In the genomic region with DNA sequence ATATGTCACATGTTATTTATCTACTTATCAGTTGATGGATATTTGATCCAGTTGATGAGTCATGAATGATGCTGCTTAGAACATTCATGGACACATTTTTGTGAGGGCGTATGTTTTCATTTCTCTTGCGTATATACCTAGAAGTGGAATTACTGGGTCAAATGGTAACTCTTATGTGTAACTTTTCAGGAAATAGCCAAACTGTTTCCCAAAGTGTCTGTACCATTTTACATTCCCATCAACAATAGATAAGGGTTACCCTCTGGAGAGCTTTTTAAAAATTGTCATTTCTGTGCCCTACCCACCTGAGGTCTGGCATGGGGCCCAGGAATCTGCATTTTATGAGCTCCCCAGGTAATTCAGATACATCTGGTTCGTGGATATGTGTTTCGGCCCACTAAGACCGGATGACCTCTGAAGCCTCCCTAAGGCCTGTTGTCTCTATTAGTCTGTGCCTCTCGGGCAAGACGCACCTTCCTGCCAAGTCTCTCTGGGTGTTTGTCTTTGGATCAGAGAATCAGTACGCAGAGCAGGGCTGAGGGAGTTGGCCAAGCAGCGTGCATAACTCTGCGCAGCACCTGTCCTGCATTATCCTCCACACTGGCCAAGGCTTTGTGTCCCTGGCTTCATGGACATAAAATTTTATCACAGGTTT, we compare ENCODE assay signal across 13 cellular contexts.
A peak's percentile ranks its signal among the peaks of the same experiment; 100 is the strongest.
DNase-seq lines count a peak whose midpoint lies in the region; ATAC-seq, FAIRE-seq and TF ChIP-seq lines count a peak whose summit lies in the region.
"Had no signal": no experiment of that assay in that cellular context is flagged by ENCODE, and none has a peak within 500 bp of the region (broad histone marks: within the 10 kb centered on the region; RNA-seq: fewer than 3 reads in every experiment).

No MANE protein-coding gene starts in this region.

- TF ChIP-seq RAD21 in liver (IDR thresholded peaks at IDR 0.05) (no peak), HepG2 (CRISPR knock-in tag; IDR thresholded peaks at IDR 0.05) (no peak)

- H3K36me3 Mint-ChIP-seq in activated naive CD8-positive, alpha-beta T cell treated with anti-CD3 and anti-CD28 coated beads, Interleukin-2, amount 50 U/mL, for 24 hours (ENCODE audit: low read depth): no peaks in the 10 kb centered on the region

- H3K27ac Mint-ChIP-seq in activated naive CD8-positive, alpha-beta T cell treated with anti-CD3 and anti-CD28 coated beads, Interleukin-2, amount 50 U/mL, for 24 hours: no peak overlapping the region
- H3K27ac Mint-ChIP-seq: dendritic cell treated with granulocyte-macrophage colony-stimulating factor and Interleukin-4, amounts not matched to agents 40 ng/mL and 50 ng/mL, for 4 days; T-helper 2 cell treated with Interferon-gamma antibody and Interleukin-4, amounts not matched to agents 5 μg/mL and 100 μg/mL, for 36 hours had no signal

- no peaks in the 10 kb centered on the region for H3K79me2 ChIP-seq in HepG2 (ENCODE audit: insufficient read depth, low read length)
- H3K79me2 ChIP-seq: parathyroid adenoma had no signal

- H3K36me3 ChIP-seq in liver (ENCODE audit: control insufficient read depth in 4 of 4, insufficient read depth in 3 of 4, low read depth in 1 of 4, low read length in 3 of 4) (no peaks in the 10 kb centered on the region), HepG2 (replicated peaks in 1 of 2; ENCODE audit: control insufficient read depth in 1 of 2, insufficient read depth in 2 of 2, low read length in 2 of 2) (no peaks in the 10 kb centered on the region), bronchial epithelial cell (ENCODE audit: control insufficient read depth, insufficient read depth, low read length) (no peaks in the 10 kb centered on the region), right lobe of liver (no peaks in the 10 kb centered on the region)

- H3K9me3 ChIP-seq in liver (ENCODE audit: control insufficient read depth in 4 of 4, low read length in 3 of 4) (no peaks in the 10 kb centered on the region), HepG2 (ENCODE audit: low read length) (no peaks in the 10 kb centered on the region), right lobe of liver (no peaks in the 10 kb centered on the region)

- H3K4me3 Mint-ChIP-seq in activated naive CD8-positive, alpha-beta T cell treated with anti-CD3 and anti-CD28 coated beads, Interleukin-2, amount 50 U/mL, for 24 hours: no peak overlapping the region
- H3K4me3 Mint-ChIP-seq: dendritic cell treated with granulocyte-macrophage colony-stimulating factor and Interleukin-4, amounts not matched to agents 40 ng/mL and 50 ng/mL, for 4 days; T-helper 2 cell treated with Interferon-gamma antibody and Interleukin-4, amounts not matched to agents 5 μg/mL and 100 μg/mL, for 36 hours had no signal

- TF ChIP-seq POLR2A in HepG2 (IDR thresholded peaks at IDR 0.05; ENCODE audit: insufficient read depth in 1 of 2, low read depth in 2 of 2, low read length in 2 of 2) (no peak), right lobe of liver (IDR thresholded peaks at IDR 0.05) (no peak)

- no peak overlapping the region for H3K4me2 ChIP-seq in HepG2 (ENCODE audit: low read depth, low read length)

- no peak for DNase-seq in HepG2 (ENCODE audit: low spot score)
- DNase-seq in bronchial epithelial cell (ENCODE audit: low read depth): peak; percentile 97
- DNase-seq in right lobe of liver: no peak
- no peak for DNase-seq in activated naive CD8-positive, alpha-beta T cell treated with anti-CD3 and anti-CD28 coated beads, Interleukin-2, amount 50 U/mL, for 24 hours
- no peak for DNase-seq in NCI-H1105 (lab: John Stamatoyannopoulos, UW)
- DNase-seq in activated CD4-positive, alpha-beta T cell treated with anti-CD3 and anti-CD28 coated beads for 4 hours: no peak
- DNase-seq: activated T-cell treated with anti-CD3 and anti-CD28 coated beads, Interleukin-2, amount 50 U/mL, for 1 hour; NCI-H82 had no signal

- no peaks in the 10 kb centered on the region for H3K27me3 ChIP-seq in liver (ENCODE audit: control insufficient read depth in 4 of 4, insufficient read depth in 4 of 4, low read length in 3 of 4)
- no peaks in the 10 kb centered on the region for H3K27me3 ChIP-seq in HepG2 (ENCODE audit: control insufficient read depth in 1 of 2, insufficient read depth in 2 of 2, low read length in 2 of 2)
- no peaks in the 10 kb centered on the region for H3K27me3 ChIP-seq in bronchial epithelial cell (ENCODE audit: control insufficient read depth, insufficient read depth, low read length)
- H3K27me3 ChIP-seq in right lobe of liver: no peaks in the 10 kb centered on the region

- peaks cover 1% of the 10 kb centered on the region for H3K27me3 Mint-ChIP-seq in activated naive CD8-positive, alpha-beta T cell treated with anti-CD3 and anti-CD28 coated beads, Interleukin-2, amount 50 U/mL, for 24 hours

- peaks cover 11% of the 10 kb centered on the region for H3K4me1 Mint-ChIP-seq in activated naive CD8-positive, alpha-beta T cell treated with anti-CD3 and anti-CD28 coated beads, Interleukin-2, amount 50 U/mL, for 24 hours

- CTCF ChIA-PET in HepG2 (lab: Yijun Ruan, JAX; ENCODE audit: low intra/inter-chr PET ratio, low total read pairs): no interaction called here

- H3K4me3 ChIP-seq in liver (ENCODE audit: low read depth in 1 of 3, low read length in 3 of 3): no peak overlapping the region
- no peak overlapping the region for H3K4me3 ChIP-seq in HepG2 (replicated peaks in 1 of 3; ENCODE audit: insufficient read depth in 1 of 3, low read depth in 2 of 3, low read length in 3 of 3)
- H3K4me3 ChIP-seq in bronchial epithelial cell (ENCODE audit: low read depth, low read length): no peak overlapping the region
- H3K4me3 ChIP-seq in right lobe of liver: no peak overlapping the region

- H3K9me3 Mint-ChIP-seq in activated naive CD8-positive, alpha-beta T cell treated with anti-CD3 and anti-CD28 coated beads, Interleukin-2, amount 50 U/mL, for 24 hours: peaks cover 3% of the 10 kb centered on the region
- H3K9me3 Mint-ChIP-seq: dendritic cell treated with granulocyte-macrophage colony-stimulating factor and Interleukin-4, amounts not matched to agents 40 ng/mL and 50 ng/mL, for 4 days; T-helper 2 cell treated with Interferon-gamma antibody and Interleukin-4, amounts not matched to agents 5 μg/mL and 100 μg/mL, for 36 hours had no signal

- TF ChIP-seq EP300 in HepG2 (IDR thresholded peaks at IDR 0.05; ENCODE audit: low read depth in 2 of 2, low read length in 2 of 2) (no peak), HepG2 (CRISPR knock-in tag; IDR thresholded peaks at IDR 0.05; ENCODE audit: borderline replicate concordance) (no peak)

- TF ChIP-seq CTCF in liver (IDR thresholded peaks at IDR 0.05; ENCODE audit: low read depth, low read length, missing input control): no peak
- TF ChIP-seq CTCF in HepG2 (CRISPR knock-in tag; IDR thresholded peaks at IDR 0.05): no peak
- TF ChIP-seq CTCF in bronchial epithelial cell (IDR thresholded peaks at IDR 0.05; ENCODE audit: insufficient read depth, low read length, severe bottlenecking): no peak
- TF ChIP-seq CTCF in right lobe of liver (IDR thresholded peaks at IDR 0.05): no peak

- H3K27ac ChIP-seq in liver (ENCODE audit: low read depth in 1 of 2, low read length in 2 of 2): peak overlapping the region; percentile 49 to 94
- no peak overlapping the region for H3K27ac ChIP-seq in HepG2 (ENCODE audit: extremely low read length, insufficient read depth, low read length)
- peak overlapping the region; percentile 34 to 87 (median 87) for H3K27ac ChIP-seq in right lobe of liver
- H3K27ac ChIP-seq: parathyroid adenoma had no signal

- BruUV-seq in HepG2 (replicated peaks; lab: Mats Ljungman, UMichigan): no TSS peak

- H2AFZ ChIP-seq in HepG2 (ENCODE audit: low read length): no peak overlapping the region
- H2AFZ ChIP-seq: parathyroid adenoma had no signal

- intact Hi-C loops in HepG2 (cut with micrococcal nuclease; ENCODE audit: unreplicated experiment): no loop called here
- intact Hi-C loops in right lobe of liver (cut with DNase I): no loop called here

- peaks cover 4 to 34% (median 15%) of the 10 kb centered on the region in 4 donors for H3K4me1 ChIP-seq in liver (ENCODE audit: control insufficient read depth in 4 of 4, insufficient read depth in 4 of 4, low read length in 3 of 4)
- no peaks in the 10 kb centered on the region for H3K4me1 ChIP-seq in HepG2 (ENCODE audit: insufficient read depth, low read length)
- peaks cover 0 to 26% (median 13%) of the 10 kb centered on the region in 4 donors for H3K4me1 ChIP-seq in right lobe of liver
- H3K4me1 ChIP-seq: parathyroid adenoma had no signal

- ATAC-seq in HepG2 (no peak), right lobe of liver (peak in 1 of 4 donors; percentile 11), GM18498 (IDR thresholded peaks at IDR 0.05; ENCODE audit: unreplicated experiment) (no peak)
- no peak for ATAC-seq in activated naive CD8-positive, alpha-beta T cell treated with anti-CD3 and anti-CD28 coated beads, Interleukin-2, amount 50 U/mL, for 24 hours

- H4K20me1 ChIP-seq in HepG2 (ENCODE audit: insufficient read depth, low read length): no peaks in the 10 kb centered on the region

- FAIRE-seq in HepG2 (lab: Jason Lieb, UNC) (no peak), bronchial epithelial cell (lab: Jason Lieb, UNC) (no peak)

- POLR2A ChIA-PET in HepG2 (lab: Yijun Ruan, JAX): no interaction called here

- WGBS in liver: 78% methylated on average over 10 of the region's 10 CpGs
- 56% methylated on average over 10 of the region's 10 CpGs for WGBS in HepG2 (ENCODE audit: low lambda C conversion rate)
- WGBS in right lobe of liver (ENCODE audit: insufficient coverage, low coverage, low lambda C conversion rate, missing lambda C conversion rate): 70% methylated on average over 5 of the region's 10 CpGs

- H3K9ac ChIP-seq in liver (ENCODE audit: low read depth in 1 of 2, low read length in 2 of 2) (no peak overlapping the region), HepG2 (ENCODE audit: insufficient read depth, low read depth, low read length) (no peak overlapping the region)
- H3K9ac ChIP-seq: parathyroid adenoma had no signal

- in situ Hi-C loops in HepG2 (cut with HindIII; ENCODE audit: extremely low pct_ligation_motif_present, low pct_unique_long_range_greater_than_20kb): no loop called here

TF ChIP-seq in liver, 16 proteins besides CTCF, POLR2A, EP300 and RAD21 (continues in another document):
- no peak for TF ChIP-seq EGR1 (IDR thresholded peaks at IDR 0.05; ENCODE audit: low read depth in 2 of 2)
- TF ChIP-seq FOXA2 (IDR thresholded peaks at IDR 0.05): no peak
